Comparison of ENCODE assay signal across 1 cellular context in the genomic region with DNA sequence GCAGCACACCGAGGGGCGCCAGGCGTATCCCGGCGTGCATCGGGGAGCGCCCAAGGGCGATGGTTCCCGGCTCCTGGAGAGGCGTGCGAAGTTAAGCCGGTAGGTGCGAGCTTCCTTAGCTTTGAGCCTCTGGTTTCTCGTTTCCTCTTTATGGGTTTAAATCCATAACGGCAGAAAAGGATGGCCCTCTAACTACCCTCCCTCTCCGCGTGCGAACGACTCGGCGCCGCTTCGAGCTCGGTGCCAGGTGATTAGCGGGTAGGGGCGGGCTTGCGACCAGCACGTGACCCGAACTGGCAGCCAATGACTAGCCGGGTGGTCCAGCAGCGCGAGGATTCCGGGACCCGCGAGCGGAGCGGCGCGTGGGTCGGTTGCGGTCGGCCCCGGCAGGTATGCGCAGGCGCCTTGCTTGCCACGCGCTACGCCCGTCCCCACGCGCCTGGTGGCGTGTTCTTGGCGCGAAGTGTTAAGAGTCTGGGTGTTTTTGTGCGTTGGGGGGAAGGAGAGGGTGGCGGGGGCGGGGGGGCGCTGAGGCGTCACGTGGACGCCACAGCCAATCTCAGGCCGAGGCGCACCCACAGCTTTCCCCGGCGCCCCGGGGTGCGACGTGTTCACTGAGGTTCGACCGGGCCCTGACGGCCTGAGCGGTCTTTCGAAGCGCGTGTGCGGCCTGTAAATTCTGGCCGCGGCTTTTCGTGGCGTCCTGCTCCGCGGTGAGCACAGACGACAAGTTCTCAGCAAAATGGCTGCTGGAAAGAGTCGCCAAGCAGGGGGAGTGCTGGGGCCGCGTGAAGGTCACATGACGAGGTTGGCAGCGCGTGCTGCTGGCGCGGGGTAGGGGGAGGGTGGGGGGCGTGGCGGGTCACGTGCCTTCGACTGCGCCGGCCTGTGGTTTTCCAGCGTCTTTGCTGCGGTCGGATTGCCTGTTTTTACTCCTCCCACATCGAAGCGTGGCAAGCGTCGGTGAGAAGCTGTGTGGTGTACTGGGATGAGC.
A peak's percentile ranks its signal among the peaks of the same experiment; 100 is the strongest.
TF ChIP-seq lines count a peak whose summit lies in the region.

No MANE protein-coding gene starts in this region.

TF ChIP-seq in WTC11, 78 proteins besides CTCF, POLR2A, EP300 and RAD21 (continued from another document and continues in another):
- TF ChIP-seq, protein P1, sequence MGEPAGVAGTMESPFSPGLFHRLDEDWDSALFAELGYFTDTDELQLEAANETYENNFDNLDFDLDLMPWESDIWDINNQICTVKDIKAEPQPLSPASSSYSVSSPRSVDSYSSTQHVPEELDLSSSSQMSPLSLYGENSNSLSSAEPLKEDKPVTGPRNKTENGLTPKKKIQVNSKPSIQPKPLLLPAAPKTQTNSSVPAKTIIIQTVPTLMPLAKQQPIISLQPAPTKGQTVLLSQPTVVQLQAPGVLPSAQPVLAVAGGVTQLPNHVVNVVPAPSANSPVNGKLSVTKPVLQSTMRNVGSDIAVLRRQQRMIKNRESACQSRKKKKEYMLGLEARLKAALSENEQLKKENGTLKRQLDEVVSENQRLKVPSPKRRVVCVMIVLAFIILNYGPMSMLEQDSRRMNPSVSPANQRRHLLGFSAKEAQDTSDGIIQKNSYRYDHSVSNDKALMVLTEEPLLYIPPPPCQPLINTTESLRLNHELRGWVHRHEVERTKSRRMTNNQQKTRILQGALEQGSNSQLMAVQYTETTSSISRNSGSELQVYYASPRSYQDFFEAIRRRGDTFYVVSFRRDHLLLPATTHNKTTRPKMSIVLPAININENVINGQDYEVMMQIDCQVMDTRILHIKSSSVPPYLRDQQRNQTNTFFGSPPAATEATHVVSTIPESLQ (CRISPR knock-in tag; IDR thresholded peaks at IDR 0.05) = peak; percentile 89; the same call in 1 of the 2 replicates
- TF ChIP-seq, protein P2, sequence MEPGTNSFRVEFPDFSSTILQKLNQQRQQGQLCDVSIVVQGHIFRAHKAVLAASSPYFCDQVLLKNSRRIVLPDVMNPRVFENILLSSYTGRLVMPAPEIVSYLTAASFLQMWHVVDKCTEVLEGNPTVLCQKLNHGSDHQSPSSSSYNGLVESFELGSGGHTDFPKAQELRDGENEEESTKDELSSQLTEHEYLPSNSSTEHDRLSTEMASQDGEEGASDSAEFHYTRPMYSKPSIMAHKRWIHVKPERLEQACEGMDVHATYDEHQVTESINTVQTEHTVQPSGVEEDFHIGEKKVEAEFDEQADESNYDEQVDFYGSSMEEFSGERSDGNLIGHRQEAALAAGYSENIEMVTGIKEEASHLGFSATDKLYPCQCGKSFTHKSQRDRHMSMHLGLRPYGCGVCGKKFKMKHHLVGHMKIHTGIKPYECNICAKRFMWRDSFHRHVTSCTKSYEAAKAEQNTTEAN (CRISPR knock-in tag; IDR thresholded peaks at IDR 0.05) = peak; percentile 96
- TF ChIP-seq JAZF1 (CRISPR knock-in tag; IDR thresholded peaks at IDR 0.05) (no peak), ZNF671 (CRISPR knock-in tag; IDR thresholded peaks at IDR 0.05) (no peak), GTF2I (CRISPR knock-in tag; conservative IDR thresholded peaks at IDR 0.05) (no peak), TP53 (CRISPR knock-in tag; IDR thresholded peaks at IDR 0.05) (peak; percentile 91), NFYB (CRISPR knock-in tag; conservative IDR thresholded peaks at IDR 0.05; ENCODE audit: low read depth) (peak; percentile 73), ZNF396 (CRISPR knock-in tag; IDR thresholded peaks at IDR 0.05; ENCODE audit: borderline replicate concordance) (no peak), KAT7 (CRISPR knock-in tag; IDR thresholded peaks at IDR 0.05; ENCODE audit: borderline replicate concordance) (peak; percentile 80; the same call in 1 of the 2 replicates), ZNF425 (CRISPR knock-in tag; conservative IDR thresholded peaks at IDR 0.05) (no peak), FOXK1 (CRISPR knock-in tag; IDR thresholded peaks at IDR 0.05) (peak; percentile 96), CDX4 (CRISPR knock-in tag; IDR thresholded peaks at IDR 0.05; ENCODE audit: borderline replicate concordance) (no peak), GABPB1 (CRISPR knock-in tag; IDR thresholded peaks at IDR 0.05) (peak; percentile 77), IRF2 (CRISPR knock-in tag; IDR thresholded peaks at IDR 0.05; ENCODE audit: borderline replicate concordance, low read depth) (peak; percentile 75; the same call in 1 of the 2 replicates), SP1 (CRISPR knock-in tag; conservative IDR thresholded peaks at IDR 0.05) (peak; percentile 73), E2F4 (CRISPR knock-in tag; IDR thresholded peaks at IDR 0.05; ENCODE audit: borderline replicate concordance, low read depth) (no peak; the same call in 1 of the 2 replicates), GRHL2 (CRISPR knock-in tag; IDR thresholded peaks at IDR 0.05; ENCODE audit: insufficient replicate concordance, severe bottlenecking) (no peak), EMX1 (CRISPR knock-in tag; IDR thresholded peaks at IDR 0.05) (no peak), ZMAT4 (CRISPR knock-in tag; IDR thresholded peaks at IDR 0.05) (no peak), RELA (CRISPR knock-in tag; IDR thresholded peaks at IDR 0.05; ENCODE audit: borderline replicate concordance) (peak; percentile 95), FOXJ3 (CRISPR knock-in tag; IDR thresholded peaks at IDR 0.05; ENCODE audit: borderline replicate concordance) (peak; percentile 92; the same call in 1 of the 2 replicates), ZNF416 (CRISPR knock-in tag; IDR thresholded peaks at IDR 0.05) (no peak), TEAD4 (CRISPR knock-in tag; IDR thresholded peaks at IDR 0.05) (peak; percentile 92), HMGA2 (CRISPR knock-in tag; IDR thresholded peaks at IDR 0.05) (no peak), CBFB (CRISPR knock-in tag; IDR thresholded peaks at IDR 0.05; ENCODE audit: low read depth) (peak; percentile 96)
- TF ChIP-seq, protein P3, sequence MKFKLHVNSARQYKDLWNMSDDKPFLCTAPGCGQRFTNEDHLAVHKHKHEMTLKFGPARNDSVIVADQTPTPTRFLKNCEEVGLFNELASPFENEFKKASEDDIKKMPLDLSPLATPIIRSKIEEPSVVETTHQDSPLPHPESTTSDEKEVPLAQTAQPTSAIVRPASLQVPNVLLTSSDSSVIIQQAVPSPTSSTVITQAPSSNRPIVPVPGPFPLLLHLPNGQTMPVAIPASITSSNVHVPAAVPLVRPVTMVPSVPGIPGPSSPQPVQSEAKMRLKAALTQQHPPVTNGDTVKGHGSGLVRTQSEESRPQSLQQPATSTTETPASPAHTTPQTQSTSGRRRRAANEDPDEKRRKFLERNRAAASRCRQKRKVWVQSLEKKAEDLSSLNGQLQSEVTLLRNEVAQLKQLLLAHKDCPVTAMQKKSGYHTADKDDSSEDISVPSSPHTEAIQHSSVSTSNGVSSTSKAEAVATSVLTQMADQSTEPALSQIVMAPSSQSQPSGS (CRISPR knock-in tag; IDR thresholded peaks at IDR 0.05; ENCODE audit: borderline replicate concordance, low read depth) = peak; percentile 95
- TF ChIP-seq, protein P4, sequence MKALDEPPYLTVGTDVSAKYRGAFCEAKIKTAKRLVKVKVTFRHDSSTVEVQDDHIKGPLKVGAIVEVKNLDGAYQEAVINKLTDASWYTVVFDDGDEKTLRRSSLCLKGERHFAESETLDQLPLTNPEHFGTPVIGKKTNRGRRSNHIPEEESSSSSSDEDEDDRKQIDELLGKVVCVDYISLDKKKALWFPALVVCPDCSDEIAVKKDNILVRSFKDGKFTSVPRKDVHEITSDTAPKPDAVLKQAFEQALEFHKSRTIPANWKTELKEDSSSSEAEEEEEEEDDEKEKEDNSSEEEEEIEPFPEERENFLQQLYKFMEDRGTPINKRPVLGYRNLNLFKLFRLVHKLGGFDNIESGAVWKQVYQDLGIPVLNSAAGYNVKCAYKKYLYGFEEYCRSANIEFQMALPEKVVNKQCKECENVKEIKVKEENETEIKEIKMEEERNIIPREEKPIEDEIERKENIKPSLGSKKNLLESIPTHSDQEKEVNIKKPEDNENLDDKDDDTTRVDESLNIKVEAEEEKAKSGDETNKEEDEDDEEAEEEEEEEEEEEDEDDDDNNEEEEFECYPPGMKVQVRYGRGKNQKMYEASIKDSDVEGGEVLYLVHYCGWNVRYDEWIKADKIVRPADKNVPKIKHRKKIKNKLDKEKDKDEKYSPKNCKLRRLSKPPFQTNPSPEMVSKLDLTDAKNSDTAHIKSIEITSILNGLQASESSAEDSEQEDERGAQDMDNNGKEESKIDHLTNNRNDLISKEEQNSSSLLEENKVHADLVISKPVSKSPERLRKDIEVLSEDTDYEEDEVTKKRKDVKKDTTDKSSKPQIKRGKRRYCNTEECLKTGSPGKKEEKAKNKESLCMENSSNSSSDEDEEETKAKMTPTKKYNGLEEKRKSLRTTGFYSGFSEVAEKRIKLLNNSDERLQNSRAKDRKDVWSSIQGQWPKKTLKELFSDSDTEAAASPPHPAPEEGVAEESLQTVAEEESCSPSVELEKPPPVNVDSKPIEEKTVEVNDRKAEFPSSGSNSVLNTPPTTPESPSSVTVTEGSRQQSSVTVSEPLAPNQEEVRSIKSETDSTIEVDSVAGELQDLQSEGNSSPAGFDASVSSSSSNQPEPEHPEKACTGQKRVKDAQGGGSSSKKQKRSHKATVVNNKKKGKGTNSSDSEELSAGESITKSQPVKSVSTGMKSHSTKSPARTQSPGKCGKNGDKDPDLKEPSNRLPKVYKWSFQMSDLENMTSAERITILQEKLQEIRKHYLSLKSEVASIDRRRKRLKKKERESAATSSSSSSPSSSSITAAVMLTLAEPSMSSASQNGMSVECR (CRISPR knock-in tag; IDR thresholded peaks at IDR 0.05; ENCODE audit: borderline replicate concordance) = peak; percentile 99
- TF ChIP-seq, protein P5, sequence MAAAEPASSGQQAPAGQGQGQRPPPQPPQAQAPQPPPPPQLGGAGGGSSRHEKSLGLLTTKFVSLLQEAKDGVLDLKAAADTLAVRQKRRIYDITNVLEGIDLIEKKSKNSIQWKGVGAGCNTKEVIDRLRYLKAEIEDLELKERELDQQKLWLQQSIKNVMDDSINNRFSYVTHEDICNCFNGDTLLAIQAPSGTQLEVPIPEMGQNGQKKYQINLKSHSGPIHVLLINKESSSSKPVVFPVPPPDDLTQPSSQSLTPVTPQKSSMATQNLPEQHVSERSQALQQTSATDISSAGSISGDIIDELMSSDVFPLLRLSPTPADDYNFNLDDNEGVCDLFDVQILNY (CRISPR knock-in tag; IDR thresholded peaks at IDR 0.05) = peak; percentile 93
- TF ChIP-seq, protein P6, sequence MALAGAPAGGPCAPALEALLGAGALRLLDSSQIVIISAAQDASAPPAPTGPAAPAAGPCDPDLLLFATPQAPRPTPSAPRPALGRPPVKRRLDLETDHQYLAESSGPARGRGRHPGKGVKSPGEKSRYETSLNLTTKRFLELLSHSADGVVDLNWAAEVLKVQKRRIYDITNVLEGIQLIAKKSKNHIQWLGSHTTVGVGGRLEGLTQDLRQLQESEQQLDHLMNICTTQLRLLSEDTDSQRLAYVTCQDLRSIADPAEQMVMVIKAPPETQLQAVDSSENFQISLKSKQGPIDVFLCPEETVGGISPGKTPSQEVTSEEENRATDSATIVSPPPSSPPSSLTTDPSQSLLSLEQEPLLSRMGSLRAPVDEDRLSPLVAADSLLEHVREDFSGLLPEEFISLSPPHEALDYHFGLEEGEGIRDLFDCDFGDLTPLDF (CRISPR knock-in tag; IDR thresholded peaks at IDR 0.05) = peak; percentile 98
- TF ChIP-seq, protein P7, sequence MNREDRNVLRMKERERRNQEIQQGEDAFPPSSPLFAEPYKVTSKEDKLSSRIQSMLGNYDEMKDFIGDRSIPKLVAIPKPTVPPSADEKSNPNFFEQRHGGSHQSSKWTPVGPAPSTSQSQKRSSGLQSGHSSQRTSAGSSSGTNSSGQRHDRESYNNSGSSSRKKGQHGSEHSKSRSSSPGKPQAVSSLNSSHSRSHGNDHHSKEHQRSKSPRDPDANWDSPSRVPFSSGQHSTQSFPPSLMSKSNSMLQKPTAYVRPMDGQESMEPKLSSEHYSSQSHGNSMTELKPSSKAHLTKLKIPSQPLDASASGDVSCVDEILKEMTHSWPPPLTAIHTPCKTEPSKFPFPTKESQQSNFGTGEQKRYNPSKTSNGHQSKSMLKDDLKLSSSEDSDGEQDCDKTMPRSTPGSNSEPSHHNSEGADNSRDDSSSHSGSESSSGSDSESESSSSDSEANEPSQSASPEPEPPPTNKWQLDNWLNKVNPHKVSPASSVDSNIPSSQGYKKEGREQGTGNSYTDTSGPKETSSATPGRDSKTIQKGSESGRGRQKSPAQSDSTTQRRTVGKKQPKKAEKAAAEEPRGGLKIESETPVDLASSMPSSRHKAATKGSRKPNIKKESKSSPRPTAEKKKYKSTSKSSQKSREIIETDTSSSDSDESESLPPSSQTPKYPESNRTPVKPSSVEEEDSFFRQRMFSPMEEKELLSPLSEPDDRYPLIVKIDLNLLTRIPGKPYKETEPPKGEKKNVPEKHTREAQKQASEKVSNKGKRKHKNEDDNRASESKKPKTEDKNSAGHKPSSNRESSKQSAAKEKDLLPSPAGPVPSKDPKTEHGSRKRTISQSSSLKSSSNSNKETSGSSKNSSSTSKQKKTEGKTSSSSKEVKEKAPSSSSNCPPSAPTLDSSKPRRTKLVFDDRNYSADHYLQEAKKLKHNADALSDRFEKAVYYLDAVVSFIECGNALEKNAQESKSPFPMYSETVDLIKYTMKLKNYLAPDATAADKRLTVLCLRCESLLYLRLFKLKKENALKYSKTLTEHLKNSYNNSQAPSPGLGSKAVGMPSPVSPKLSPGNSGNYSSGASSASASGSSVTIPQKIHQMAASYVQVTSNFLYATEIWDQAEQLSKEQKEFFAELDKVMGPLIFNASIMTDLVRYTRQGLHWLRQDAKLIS (CRISPR knock-in tag; IDR thresholded peaks at IDR 0.05; ENCODE audit: borderline replicate concordance) = peak; percentile 91
